7 cellular contexts compared by ENCODE assay signal in the genomic region with DNA sequence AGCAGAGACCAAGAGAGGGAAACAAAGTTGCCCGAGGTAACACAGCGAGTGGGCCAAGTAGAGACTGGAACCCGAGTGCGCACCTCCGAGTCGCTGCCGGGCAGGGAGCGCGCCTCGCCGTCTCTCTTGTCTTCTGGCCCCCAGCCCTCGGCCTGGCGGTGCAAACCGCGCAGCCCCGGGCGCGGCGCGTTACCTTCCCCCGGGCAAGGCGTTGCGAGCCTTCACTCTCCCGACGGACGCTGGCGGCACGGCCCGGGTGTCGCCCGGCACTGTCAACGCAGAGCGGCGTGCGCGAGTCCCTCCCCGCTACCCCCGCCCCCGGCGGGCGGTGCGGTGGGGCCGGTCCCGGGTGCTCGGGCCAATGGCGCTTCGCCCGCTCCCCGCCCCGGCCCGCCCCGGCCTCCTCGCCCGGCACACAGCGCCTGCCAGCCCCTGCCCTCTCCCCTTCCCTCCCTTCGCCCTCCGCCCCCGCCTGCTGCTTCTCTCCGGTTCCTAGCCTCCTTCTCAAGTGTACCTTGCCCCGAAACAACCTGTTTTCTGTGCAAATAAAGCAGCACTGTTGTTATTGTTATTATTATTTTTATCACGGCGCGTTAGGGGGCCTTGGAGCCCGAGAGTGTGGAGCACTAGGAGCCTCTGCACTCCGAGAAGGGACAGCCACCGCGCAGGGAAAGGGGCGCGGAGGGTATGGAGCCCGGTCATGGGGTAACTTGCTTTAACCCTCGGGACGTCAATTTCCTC.
A peak's percentile ranks its signal among the peaks of the same experiment; 100 is the strongest.
DNase-seq lines count a peak whose midpoint lies in the region; ATAC-seq and FAIRE-seq lines count a peak whose summit lies in the region.

A gene with protein sequence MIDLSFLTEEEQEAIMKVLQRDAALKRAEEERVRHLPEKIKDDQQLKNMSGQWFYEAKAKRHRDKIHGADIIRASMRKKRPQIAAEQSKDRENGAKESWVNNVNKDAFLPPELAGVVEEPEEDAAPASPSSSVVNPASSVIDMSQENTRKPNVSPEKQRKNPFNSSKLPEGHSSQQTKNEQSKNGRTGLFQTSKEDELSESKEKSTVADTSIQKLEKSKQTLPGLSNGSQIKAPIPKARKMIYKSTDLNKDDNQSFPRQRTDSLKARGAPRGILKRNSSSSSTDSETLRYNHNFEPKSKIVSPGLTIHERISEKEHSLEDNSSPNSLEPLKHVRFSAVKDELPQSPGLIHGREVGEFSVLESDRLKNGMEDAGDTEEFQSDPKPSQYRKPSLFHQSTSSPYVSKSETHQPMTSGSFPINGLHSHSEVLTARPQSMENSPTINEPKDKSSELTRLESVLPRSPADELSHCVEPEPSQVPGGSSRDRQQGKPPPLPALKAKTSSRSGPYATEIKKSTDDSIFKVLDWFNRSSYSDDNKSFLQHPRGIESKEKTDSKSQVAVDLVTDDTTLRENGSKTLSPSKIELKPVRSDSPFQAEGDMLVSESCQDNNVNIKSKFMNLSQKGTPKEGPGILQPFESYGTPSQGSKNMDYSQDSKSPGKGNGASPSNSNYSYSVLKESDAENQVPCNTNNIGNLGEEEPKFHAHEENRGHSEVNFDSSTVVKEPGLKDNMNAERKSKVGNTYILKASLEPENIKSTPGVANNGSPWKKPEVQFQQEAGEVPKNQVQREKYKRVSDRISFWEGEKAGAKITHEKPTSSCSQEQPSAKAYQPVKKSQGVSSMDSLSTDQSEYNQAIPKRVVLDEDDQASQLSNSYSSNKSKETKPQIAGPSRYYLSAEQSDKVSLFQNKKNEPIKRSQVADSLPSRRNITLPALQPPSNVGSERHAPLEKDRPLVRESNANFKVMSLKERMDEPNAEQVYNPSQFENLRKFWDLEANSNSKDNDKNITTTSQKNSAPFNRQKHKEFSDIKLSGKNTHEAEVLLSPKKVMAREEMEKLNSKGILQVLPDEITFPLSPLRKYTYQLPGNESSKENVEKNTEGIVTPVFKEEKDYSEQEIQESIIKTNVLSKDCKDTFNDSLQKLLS (N-terminal part only) (minus strand): TSS at position 271 of the 741 bp plus-strand sequence. CDS start 53,416 bp downstream, outside the sequence.

- ATAC-seq in HG02623 (IDR thresholded peaks at IDR 0.05; ENCODE audit: unreplicated experiment) = peak; percentile 81
- peak; percentile 84 for ATAC-seq in central memory CD8-positive, alpha-beta T cell (replicated peaks; ENCODE audit: extremely low read depth, poor library complexity, severe bottlenecking)

- peak; percentile 45 for DNase-seq in GM18507 (ENCODE audit: extremely low spot score, insufficient read length, low read depth)
- DNase-seq in NCI-H146 treated with DMSO at 0.1 percent for 48 hours (lab: John Stamatoyannopoulos, UW; ENCODE audit: unreplicated experiment) = peak; percentile 46
- DNase-seq in activated CD4-positive, alpha-beta T cell treated with anti-CD3 and anti-CD28 coated beads for 1 hour = peak; percentile 57
- peak; percentile 65 for DNase-seq in central memory CD8-positive, alpha-beta T cell (ENCODE audit: low spot score in 2 of 2)
- peak; percentile 41 for DNase-seq in kidney glomerular epithelial cell (lab: John Stamatoyannopoulos, UW)
- DNase-seq in stimulated activated CD4-positive, alpha-beta T cell treated with anti-CD3 and anti-CD28 coated beads, Interleukin-15, amount 100 ng/mL, for 24 hours = peak; percentile 85

- FAIRE-seq in GM18507 (lab: Jason Lieb, UNC) = no peak

- H3K27me3 Mint-ChIP-seq in central memory CD8-positive, alpha-beta T cell = no peaks in the 10 kb centered on the region

- H3K4me1 Mint-ChIP-seq in central memory CD8-positive, alpha-beta T cell = peaks cover 50% of the 10 kb centered on the region

- peak within 1 kb of the TSS; percentile 90 for H3K4me3 Mint-ChIP-seq in central memory CD8-positive, alpha-beta T cell

- H3K36me3 Mint-ChIP-seq in central memory CD8-positive, alpha-beta T cell (ENCODE audit: insufficient read depth) = peaks cover 8% of the 10 kb centered on the region

- peak within 1 kb of the TSS; percentile 95 for H3K27ac Mint-ChIP-seq in central memory CD8-positive, alpha-beta T cell (ENCODE audit: low read depth)

- H3K9me3 Mint-ChIP-seq in central memory CD8-positive, alpha-beta T cell = no peaks in the 10 kb centered on the region

Comparison
In these comparisons a context has a peak if more than half of its experiments do, and no peak if none do; other contexts are left out.
1. Peak in every context shown above with its lines: DNase-seq and ATAC-seq.